ENCODE assay signal across 1 cellular context in genomic region chr9:37381094-37381741, GRCh38.
TF ChIP-seq lines count a peak whose summit lies in the region.

No MANE protein-coding gene starts in this region.

TF ChIP-seq in HepG2, 621 proteins besides CTCF, POLR2A, EP300 and RAD21 (continued from another document and continues in another):
- TF ChIP-seq ZBTB40 (IDR thresholded peaks at IDR 0.05) (no peak), ZBTB40 (CRISPR knock-in tag; IDR thresholded peaks at IDR 0.05) (peak; percentile 83), ZNF484 (CRISPR knock-in tag; IDR thresholded peaks at IDR 0.05; ENCODE audit: borderline replicate concordance, low read depth) (no peak), ISL2 (CRISPR knock-in tag; IDR thresholded peaks at IDR 0.05) (peak; percentile 38; the same call in 1 of the 2 replicates), ZNF597 (CRISPR knock-in tag; IDR thresholded peaks at IDR 0.05) (no peak), ZNF549 (CRISPR knock-in tag; IDR thresholded peaks at IDR 0.05) (no peak), ZNF512B (CRISPR knock-in tag; IDR thresholded peaks at IDR 0.05; ENCODE audit: borderline replicate concordance) (peak; percentile 42; the same call in 1 of the 2 replicates), ZNF746 (CRISPR knock-in tag; IDR thresholded peaks at IDR 0.05) (peak; percentile 68; the same call in 1 of the 2 replicates), ZSCAN25 (CRISPR knock-in tag; IDR thresholded peaks at IDR 0.05) (no peak; the same call in 1 of the 2 replicates), YEATS2 (CRISPR knock-in tag; IDR thresholded peaks at IDR 0.05; ENCODE audit: borderline replicate concordance) (peak; percentile 31; the same call in 1 of the 2 replicates), ZNF337 (CRISPR knock-in tag; IDR thresholded peaks at IDR 0.05; ENCODE audit: borderline replicate concordance, low read depth) (no peak), ZNF12 (CRISPR knock-in tag; IDR thresholded peaks at IDR 0.05) (no peak), MLXIP (CRISPR knock-in tag; IDR thresholded peaks at IDR 0.05; ENCODE audit: borderline replicate concordance) (no peak), ZSCAN31 (CRISPR knock-in tag; IDR thresholded peaks at IDR 0.05; ENCODE audit: low read depth) (peak; percentile 38; the same call in 1 of the 2 replicates), ZNF280D (CRISPR knock-in tag; IDR thresholded peaks at IDR 0.05) (no peak), MAFF (IDR thresholded peaks at IDR 0.05; ENCODE audit: low read depth, low read length) (no peak), HOMEZ (CRISPR knock-in tag; IDR thresholded peaks at IDR 0.05; ENCODE audit: low read depth) (no peak), ZNF780A (CRISPR knock-in tag; IDR thresholded peaks at IDR 0.05) (no peak)
